In the genomic region with DNA sequence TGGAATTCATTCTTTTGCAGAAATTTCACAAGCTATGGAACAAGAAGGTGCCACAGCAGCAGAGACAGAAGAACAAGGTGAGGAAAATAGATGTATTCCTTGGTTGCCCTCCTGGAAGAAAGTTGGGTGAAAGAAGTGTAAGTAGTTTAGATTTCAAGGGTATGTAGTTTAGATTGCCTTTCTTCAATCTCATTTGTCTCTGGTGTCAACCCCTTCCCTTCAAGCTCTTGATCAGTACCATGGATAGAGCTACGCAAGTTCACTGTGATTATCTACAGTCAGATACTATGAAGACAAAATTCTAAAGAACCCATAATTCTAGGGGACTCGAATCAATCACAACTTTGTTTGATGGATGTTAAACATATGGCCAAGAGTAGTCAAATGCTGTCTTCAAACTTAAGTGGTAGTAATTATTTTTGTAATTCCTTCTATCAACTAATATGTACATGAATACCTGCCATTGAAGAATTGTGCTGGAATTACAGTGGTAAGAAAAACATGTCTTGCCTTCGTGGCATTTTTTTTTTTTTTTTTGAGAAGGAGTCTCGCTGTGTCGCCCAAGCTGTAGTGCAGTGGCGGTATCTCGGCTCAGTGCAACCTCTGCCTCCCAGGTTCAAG, we compare ENCODE assay signal across 7 cellular contexts. TPM values are rescaled to one million over a fixed set of nuclear protein-coding genes. Genes with fewer than 3 reads are reported as not detected.
"Had no signal": no experiment of that assay in that cellular context is flagged by ENCODE, and none has a peak within 500 bp of the region (broad histone marks: within the 10 kb centered on the region; RNA-seq: fewer than 3 reads in every experiment).

No MANE protein-coding gene starts in this region.

RNA-seq across cellular contexts. Expression of gene NLRP5, which starts 33.9 kb away (rescaled TPM):
- total RNA-seq: M059J; PC-3; Peyer's patch; Right ventricle myocardium superior; SJSA1; T-cell; T-helper 1 cell treated with Interleukin-12 subunit alpha and Interleukin-12 subunit beta and Interleukin-4 antibody, amounts not matched to agents 30 ng/mL and 1 ng/mL, for 36 hours had no signal
